ENCODE assay signal across 9 cellular contexts in the genomic region with DNA sequence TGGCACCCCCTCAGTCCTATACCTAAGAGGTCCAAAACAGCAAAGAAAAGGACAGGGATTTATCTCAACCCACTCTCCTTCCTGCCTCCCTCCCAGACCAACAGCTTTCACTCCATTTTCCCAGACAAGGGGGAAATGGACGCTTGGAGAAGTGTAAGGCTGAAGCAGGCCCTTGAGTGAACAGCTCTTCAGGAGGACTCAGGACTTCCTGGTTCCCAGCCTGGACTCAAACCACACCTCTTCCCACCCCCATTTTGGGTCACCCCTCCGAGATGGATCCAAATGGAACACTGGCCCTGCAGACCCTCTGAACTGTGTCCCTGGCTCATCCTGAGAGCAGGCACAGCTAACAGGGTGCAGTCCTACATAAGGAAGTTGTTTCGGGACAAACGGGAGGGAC. TPM values are rescaled to one million over a fixed set of nuclear protein-coding genes. Genes with fewer than 3 reads are reported as not detected.
DNase-seq lines count a peak whose midpoint lies in the region; ATAC-seq and TF ChIP-seq lines count a peak whose summit lies in the region.
"Had no signal": no experiment of that assay in that cellular context is flagged by ENCODE, and none has a peak within 500 bp of the region (broad histone marks: within the 10 kb centered on the region; RNA-seq: fewer than 3 reads in every experiment).

No MANE protein-coding gene starts in this region.

- TF ChIP-seq CTCF in OCI-LY3 (IDR thresholded peaks at IDR 0.05; ENCODE audit: low read depth, low read length): no peak
- TF ChIP-seq CTCF in endodermal cell (conservative IDR thresholded peaks at IDR 0.05): no peak
- no peak for TF ChIP-seq CTCF in parathyroid adenoma (IDR thresholded peaks at IDR 0.05)

- H3K36me3 ChIP-seq in OCI-LY3 (replicated peaks; ENCODE audit: low read depth, low read length): peaks cover 26% of the 10 kb centered on the region
- peaks cover 25% of the 10 kb centered on the region for H3K36me3 ChIP-seq in endodermal cell (ENCODE audit: control insufficient read depth, insufficient read depth, low read length)
- no peaks in the 10 kb centered on the region for H3K36me3 ChIP-seq in parathyroid adenoma (ENCODE audit: control insufficient read depth, insufficient read depth, low read length)

- H3K27me3 Mint-ChIP-seq in endodermal cell (ENCODE audit: insufficient read depth): no peaks in the 10 kb centered on the region

- peak overlapping the region; percentile 93 for H3K9ac ChIP-seq in OCI-LY3 (ENCODE audit: low read length)
- H3K9ac ChIP-seq in endodermal cell (ENCODE audit: extremely low read depth, low read length, poor library complexity, severe bottlenecking): no peak overlapping the region
- H3K9ac ChIP-seq in parathyroid adenoma: no peak overlapping the region

- H3K4me3 ChIP-seq in OCI-LY3 (ENCODE audit: low read length) (peak overlapping the region; percentile 96), endodermal cell (ENCODE audit: low read length) (peak overlapping the region; percentile 89), parathyroid adenoma (ENCODE audit: low read depth, low read length) (peak overlapping the region; percentile 89)

- peaks cover 30% of the 10 kb centered on the region for H3K36me3 Mint-ChIP-seq in endodermal cell (ENCODE audit: low read depth)

- no peak for ATAC-seq in HG02981 (IDR thresholded peaks at IDR 0.05; ENCODE audit: unreplicated experiment)
- ATAC-seq in GM19395 (IDR thresholded peaks at IDR 0.05; ENCODE audit: unreplicated experiment): no peak

- H3K27ac Mint-ChIP-seq in endodermal cell: peak overlapping the region; percentile 52

- DNase-seq in GDM1 (lab: John Stamatoyannopoulos, UW) (peak; percentile 2), endodermal cell (no peak), NCI-H345 (lab: John Stamatoyannopoulos, UW) (no peak)
- DNase-seq in central memory CD4-positive, alpha-beta T cell: no peak

- H3K9me3 ChIP-seq in OCI-LY3 (ENCODE audit: insufficient read depth, low read length) (no peaks in the 10 kb centered on the region), endodermal cell (ENCODE audit: control insufficient read depth, low read length) (no peaks in the 10 kb centered on the region), parathyroid adenoma (ENCODE audit: control insufficient read depth, low read length) (no peaks in the 10 kb centered on the region)

- H3K4me1 Mint-ChIP-seq in endodermal cell: peaks cover 43% of the 10 kb centered on the region

- H4K20me1 ChIP-seq in OCI-LY3 (ENCODE audit: insufficient read depth, low read length): peaks cover 55% of the 10 kb centered on the region

- no peaks in the 10 kb centered on the region for H3K9me3 Mint-ChIP-seq in endodermal cell

- WGBS in endodermal cell (ENCODE audit: insufficient coverage in 1 of 2, insufficient read length in 1 of 2), 2 experiments: 43% methylated on average over 4 of the region's 4 CpGs; no CpG with 5 or more reads in 1 of the 2 experiments

- peak overlapping the region; percentile 96 for H3K4me3 Mint-ChIP-seq in endodermal cell

- H3K27ac ChIP-seq in OCI-LY3 (ENCODE audit: low read length) (no peak overlapping the region), endodermal cell (ENCODE audit: low read depth, low read length) (no peak overlapping the region), parathyroid adenoma (no peak overlapping the region)

- H3K27me3 ChIP-seq in OCI-LY3 (ENCODE audit: low read depth, low read length) (no peaks in the 10 kb centered on the region), endodermal cell (ENCODE audit: control insufficient read depth, insufficient read depth, low read length, poor library complexity, severe bottlenecking) (no peaks in the 10 kb centered on the region), parathyroid adenoma (ENCODE audit: control insufficient read depth, insufficient read depth, low read length) (no peaks in the 10 kb centered on the region)

- H3K79me2 ChIP-seq in OCI-LY3 (ENCODE audit: low read length): peaks cover 77% of the 10 kb centered on the region
- H3K79me2 ChIP-seq in parathyroid adenoma: peaks cover 60% of the 10 kb centered on the region

- H3K4me2 ChIP-seq in OCI-LY3 (ENCODE audit: low read length): peak overlapping the region; percentile 97
- peak overlapping the region; percentile 97 for H3K4me2 ChIP-seq in parathyroid adenoma (ENCODE audit: low read length)

- no peak overlapping the region for H2AFZ ChIP-seq in OCI-LY3 (ENCODE audit: low read depth, low read length)
- no peak overlapping the region for H2AFZ ChIP-seq in parathyroid adenoma

- peaks cover 38% of the 10 kb centered on the region for H3K4me1 ChIP-seq in OCI-LY3 (ENCODE audit: low read length)
- peaks cover 4% of the 10 kb centered on the region for H3K4me1 ChIP-seq in endodermal cell (ENCODE audit: control insufficient read depth, insufficient read depth, low read length)
- H3K4me1 ChIP-seq in parathyroid adenoma: peaks cover 32% of the 10 kb centered on the region

RNA-seq across cellular contexts. Expression of gene KMT2D, which starts 2.7 kb away (rescaled TPM):
- 100 to 1,000 TPM; 118 to 123 TPM for total RNA-seq in endodermal cell
- 30.1 TPM for polyA plus RNA-seq in endodermal cell (2013, experiment 1 of 2)
- polyA plus RNA-seq in endodermal cell (2013, experiment 2 of 2): 36.6 TPM

RNA-seq across cellular contexts. Expression of gene RHEBL1, which starts 11.9 kb away (rescaled TPM):
- total RNA-seq in endodermal cell: 1 to 10 TPM; 2.5 to 3.2 TPM
- polyA plus RNA-seq in endodermal cell (2013, experiment 1 of 2): 4.1 TPM
- 3.7 TPM for polyA plus RNA-seq in endodermal cell (2013, experiment 2 of 2)

RNA-seq across cellular contexts. Expression of gene DHH, which starts 36.7 kb away (rescaled TPM):
- total RNA-seq in endodermal cell: under 1 TPM; 0.15 to 0.51 TPM
- 0.18 TPM for polyA plus RNA-seq in endodermal cell (2013, experiment 1 of 2)
- 0.21 TPM for polyA plus RNA-seq in endodermal cell (2013, experiment 2 of 2)
- total RNA-seq: RPMI7951 had no signal

RNA-seq across cellular contexts. Expression of gene PRKAG1, which starts 39.3 kb away (rescaled TPM):
- total RNA-seq in endodermal cell: 10 to 100 TPM; 27.6 to 38.1 TPM
- 45.4 TPM for polyA plus RNA-seq in endodermal cell (2013, experiment 1 of 2)
- polyA plus RNA-seq in endodermal cell (2013, experiment 2 of 2): 36.6 TPM

RNA-seq across cellular contexts. Expression of gene LMBR1L, which starts 52.8 kb away (rescaled TPM):
- 10 to 100 TPM; 89.5 to 98.6 TPM for total RNA-seq in endodermal cell
- polyA plus RNA-seq in endodermal cell (2013, experiment 1 of 2): 124 TPM
- 83.6 TPM for polyA plus RNA-seq in endodermal cell (2013, experiment 2 of 2)
